Comparison of ENCODE assay signal across 14 cellular contexts in genomic region chr20:63664861-63665594, GRCh38. TPM values are rescaled to one million over a fixed set of nuclear protein-coding genes. Genes with fewer than 3 reads are reported as not detected.
A peak's percentile ranks its signal among the peaks of the same experiment; 100 is the strongest.
DNase-seq lines count a peak whose midpoint lies in the region; ATAC-seq and TF ChIP-seq lines count a peak whose summit lies in the region.
"Had no signal": no experiment of that assay in that cellular context is flagged by ENCODE, and none has a peak within 500 bp of the region (broad histone marks: within the 10 kb centered on the region; RNA-seq: fewer than 3 reads in every experiment).

No MANE protein-coding gene starts in this region.

- H3K27me3 ChIP-seq in BE2C: no peaks in the 10 kb centered on the region
- H3K27me3 ChIP-seq: Peyer's patch had no signal

- no peak for ATAC-seq in GM21360 (IDR thresholded peaks at IDR 0.05; ENCODE audit: unreplicated experiment)

- peak; percentile 90 for DNase-seq in BE2C
- peak; percentile 83 for DNase-seq in NCI-H2196 (lab: John Stamatoyannopoulos, UW; ENCODE audit: unreplicated experiment)
- peak; percentile 42 to 79 for DNase-seq in cerebellar nuclear complex (lab: John Stamatoyannopoulos, UW)
- DNase-seq in left kidney (ENCODE audit: low read depth, low spot score): peak; percentile 74
- DNase-seq in NCI-H1105 (lab: John Stamatoyannopoulos, UW): no peak
- DNase-seq in GF-D8 (lab: John Stamatoyannopoulos, UW): no peak
- DNase-seq in DMS79 (lab: John Stamatoyannopoulos, UW): no peak
- DNase-seq: activated CD4-positive, CD25-positive, alpha-beta regulatory T cell treated with anti-CD3 and anti-CD28 coated beads, Interleukin-2, amount 50 U/mL, for 72 hours; activated naive CD8-positive, alpha-beta T cell treated with anti-CD3 and anti-CD28 coated beads, Interleukin-2, amount 10 ng/mL, durations not matched to agents 7 days and 5 days; foreskin melanocyte; NCI-H510A treated with DMSO at 0.1 percent for 48 hours; Peyer's patch; stimulated activated CD4-positive, alpha-beta T cell treated with anti-CD3 and anti-CD28 coated beads, Interleukin-2, amount 100 ng/mL, for 48 hours had no signal

- H3K4me3 ChIP-seq in BE2C (ENCODE audit: low read depth, low read length): peak overlapping the region; percentile 17
- H3K4me3 ChIP-seq: Peyer's patch had no signal

- peaks cover 62% of the 10 kb centered on the region for H3K36me3 ChIP-seq in BE2C

- no peaks in the 10 kb centered on the region for H3K9me3 ChIP-seq in BE2C
- H3K9me3 ChIP-seq: Peyer's patch had no signal

- TF ChIP-seq CTCF in BE2C (IDR thresholded peaks at IDR 0.05; ENCODE audit: low read depth, low read length): no peak

- H3K4me1 ChIP-seq in BE2C: peaks cover 12% of the 10 kb centered on the region
- H3K4me1 ChIP-seq: Peyer's patch had no signal

RNA-seq across cellular contexts. Expression of gene RTEL1, which starts 6.9 kb away (rescaled TPM):
- polyA plus RNA-seq in BE2C (2012; ENCODE audit: insufficient read depth, insufficient read length, low read depth): 73.4 TPM

RNA-seq across cellular contexts. Expression of gene STMN3, which starts 11.8 kb away (rescaled TPM):
- polyA plus RNA-seq in BE2C (2012; ENCODE audit: insufficient read depth, insufficient read length, low read depth): 396 TPM

RNA-seq across cellular contexts. Expression of gene TNFRSF6B, which starts 31.4 kb away (rescaled TPM):
- not detected for polyA plus RNA-seq in BE2C (2012; ENCODE audit: insufficient read depth, insufficient read length, low read depth)

RNA-seq across cellular contexts. Expression of gene GMEB2, which starts 38.1 kb away (rescaled TPM):
- polyA plus RNA-seq in BE2C (2012; ENCODE audit: insufficient read depth, insufficient read length, low read depth): 21.2 TPM

RNA-seq across cellular contexts. Expression of gene ARFRP1, which starts 42.7 kb away (rescaled TPM):
- polyA plus RNA-seq in BE2C (2012; ENCODE audit: insufficient read depth, insufficient read length, low read depth): 115 TPM

Comparison
In these comparisons a context has a peak if more than half of its experiments do, and no peak if none do; other contexts are left out.
1. DNase-seq: peak in BE2C (single experiment), NCI-H2196 (single experiment), cerebellar nuclear complex (2 of 2) and left kidney (single experiment); none in NCI-H1105 (single experiment), GF-D8 (single experiment) and DMS79 (single experiment).